ENCODE assay signal across 1 cellular context in the genomic region with DNA sequence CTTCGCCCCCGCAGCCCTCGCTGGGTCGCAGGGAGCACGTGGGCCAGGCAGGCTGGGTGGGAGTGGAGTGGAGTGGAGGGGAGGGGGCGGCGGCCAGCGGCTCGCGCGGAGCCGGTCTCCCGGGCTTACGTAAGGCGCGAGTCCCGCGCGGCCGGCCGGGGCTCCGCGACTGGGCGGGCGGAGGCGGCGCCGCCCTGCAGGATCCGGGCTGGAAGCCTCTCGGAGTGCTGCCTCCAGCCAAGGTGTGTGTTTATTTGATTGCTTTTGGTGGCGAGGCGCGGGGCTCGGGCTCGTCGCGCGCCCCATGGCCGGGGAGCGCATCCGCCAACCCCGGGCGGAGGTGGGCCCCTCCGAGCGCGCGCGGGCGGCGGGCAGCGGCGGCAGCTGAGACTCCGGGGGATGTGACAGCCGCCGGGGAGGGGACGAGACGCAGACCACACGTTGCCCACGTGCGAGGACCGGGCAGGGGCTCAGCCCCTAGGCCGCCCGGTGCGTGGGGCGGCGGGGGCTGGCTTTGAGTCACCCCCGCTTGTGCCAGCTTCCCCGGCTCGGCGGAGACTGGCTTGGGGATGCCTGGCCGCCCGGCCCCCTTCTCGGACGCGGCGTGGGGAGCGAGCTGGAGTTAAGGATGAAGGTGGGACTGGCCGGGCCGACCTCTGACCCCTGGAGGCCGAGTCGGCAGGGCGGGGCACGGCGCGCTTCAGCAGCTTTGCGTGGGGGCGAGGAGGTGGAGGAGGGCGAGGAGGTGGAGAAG.
A peak's percentile ranks its signal among the peaks of the same experiment; 100 is the strongest.
TF ChIP-seq lines count a peak whose summit lies in the region.

No MANE protein-coding gene starts in this region.

TF ChIP-seq in HEK293, 187 proteins besides CTCF, POLR2A, EP300 and RAD21 (continued from another document):
- peak; percentile 97 for TF ChIP-seq EGR2 (tag by site-specific recombination; IDR thresholded peaks at IDR 0.05; ENCODE audit: low read depth)
- TF ChIP-seq SP2 (tag by site-specific recombination; IDR thresholded peaks at IDR 0.05): peak; percentile 73; the same call in 1 of the 2 replicates
- 0 out of 2 replicates have a peak, but pooled peaks have one; percentile 52 for TF ChIP-seq ZNF549 (tag by site-specific recombination; IDR thresholded peaks at IDR 0.05)
- TF ChIP-seq BCL11B (tag by site-specific recombination; IDR thresholded peaks at IDR 0.05; ENCODE audit: low read depth): peak; percentile 94
- peak; percentile 91 for TF ChIP-seq PATZ1 (tag by site-specific recombination; IDR thresholded peaks at IDR 0.05)
- no peak for TF ChIP-seq ZNF155 (tag by site-specific recombination; IDR thresholded peaks at IDR 0.05)
- TF ChIP-seq ZNF677 (tag by site-specific recombination; IDR thresholded peaks at IDR 0.05): 0 out of 2 replicates have a peak, but pooled peaks have one; percentile 9
- TF ChIP-seq KLF16 (tag by site-specific recombination; IDR thresholded peaks at IDR 0.05): peak; percentile 80
- TF ChIP-seq ZBTB11 (tag by site-specific recombination; conservative IDR thresholded peaks at IDR 0.05; ENCODE audit: low read depth): no peak
- peak; percentile 87 for TF ChIP-seq GLIS1 (tag by site-specific recombination; IDR thresholded peaks at IDR 0.05)
- TF ChIP-seq ZFP3 (tag by site-specific recombination; IDR thresholded peaks at IDR 0.05; ENCODE audit: low read depth): no peak
- 0 out of 2 replicates have a peak, but pooled peaks have one; percentile 15 for TF ChIP-seq GLI4 (tag by site-specific recombination; IDR thresholded peaks at IDR 0.05)
- TF ChIP-seq ZNF837 (tag by site-specific recombination; IDR thresholded peaks at IDR 0.05): no peak
- TF ChIP-seq ZNF561 (tag by site-specific recombination; IDR thresholded peaks at IDR 0.05; ENCODE audit: borderline replicate concordance): no peak
TF ChIP-seq in HEK293: peak in this region for 45.
